8 cellular contexts compared by ENCODE assay signal in genomic region chr5:73312146-73312871, GRCh38.
DNase-seq lines count a peak whose midpoint lies in the region; ATAC-seq and TF ChIP-seq lines count a peak whose summit lies in the region.

No MANE protein-coding gene starts in this region.

- no peak overlapping the region for H4K91ac ChIP-seq in mesenchymal stem cell (ENCODE audit: low read length)

- H3K23ac ChIP-seq in mesenchymal stem cell (ENCODE audit: low read length in 2 of 2), result no peak overlapping the region

- H2AK5ac ChIP-seq in mesenchymal stem cell (ENCODE audit: low read length, severe bottlenecking), result peak overlapping the region; percentile 40

- intact Hi-C loops in CD8-positive, alpha-beta T cell (cut with DNase I, micrococcal nuclease), result loop anchor here in 1 of 2 experiments (2.0 to 5.0 kb wide), 2 partner anchors 138 to 225 kb away; no protein-coding TSS in a partner anchor
- intact Hi-C loops in ascending aorta (cut with DNase I), result loop anchor here (5.0 kb wide), 3 partner anchors 105 to 140 kb away; no protein-coding TSS in a partner anchor

- H3K4me3 ChIP-seq in CD8-positive, alpha-beta T cell (ENCODE audit: low read depth, low read length), result no peak overlapping the region
- H3K4me3 ChIP-seq in Karpas-422 (ENCODE audit: low read length) (no peak overlapping the region), ascending aorta (peak overlapping the region in 1 of 2 donors; percentile 40), mesenchymal stem cell (ENCODE audit: insufficient read depth in 1 of 2, low read depth in 1 of 2, low read length in 2 of 2) (no peak overlapping the region)

- no peak for TF ChIP-seq CTCF in CD8-positive, alpha-beta T cell (IDR thresholded peaks at IDR 0.05)
- TF ChIP-seq CTCF in ascending aorta (IDR thresholded peaks at IDR 0.05) (peak in 1 of 3 experiments; percentile 23), GM20000 (IDR thresholded peaks at IDR 0.05; ENCODE audit: extremely low read depth, missing control alignments) (no peak)

- H3K4me1 Mint-ChIP-seq in CD8-positive, alpha-beta T cell (ENCODE audit: low read depth), result peaks cover 10% of the 10 kb centered on the region

- no peak overlapping the region for H3K27ac ChIP-seq in CD8-positive, alpha-beta T cell (ENCODE audit: low read depth, low read length)
- H3K27ac ChIP-seq in Karpas-422 (ENCODE audit: low read length), result no peak overlapping the region
- peak overlapping the region; percentile 55 to 65 for H3K27ac ChIP-seq in ascending aorta
- peak overlapping the region; percentile 94 for H3K27ac ChIP-seq in mesenchymal stem cell (ENCODE audit: low read length, poor library complexity, severe bottlenecking)

- H3K9me3 Mint-ChIP-seq in CD8-positive, alpha-beta T cell, result no peaks in the 10 kb centered on the region

- H3K27ac Mint-ChIP-seq in CD8-positive, alpha-beta T cell, result no peak overlapping the region

- no peak overlapping the region for H3K4me2 ChIP-seq in Karpas-422 (ENCODE audit: low read depth, low read length, poor library complexity, severe bottlenecking)
- no peak overlapping the region for H3K4me2 ChIP-seq in mesenchymal stem cell (ENCODE audit: low read length, poor library complexity, severe bottlenecking)

- POLR2A ChIA-PET in CD8-positive, alpha-beta T cell (lab: Charles Lee), result no interaction called here

- no peak overlapping the region for H3K4me3 Mint-ChIP-seq in CD8-positive, alpha-beta T cell

- H2BK12ac ChIP-seq in mesenchymal stem cell (ENCODE audit: low read length in 2 of 2), result peak overlapping the region; percentile 17 to 40

- H3K9ac ChIP-seq in Karpas-422 (ENCODE audit: low read length) (no peak overlapping the region), mesenchymal stem cell (ENCODE audit: low read length) (peak overlapping the region; percentile 18)

- ATAC-seq in CD8-positive, alpha-beta T cell, result peak; percentile 57
- ATAC-seq in GM18870 (IDR thresholded peaks at IDR 0.05; ENCODE audit: unreplicated experiment), result no peak

- no peak overlapping the region for H2BK120ac ChIP-seq in mesenchymal stem cell (ENCODE audit: low read depth, low read length)

- H3K4ac ChIP-seq in mesenchymal stem cell (ENCODE audit: low read depth in 1 of 2, low read length in 2 of 2), result peak overlapping the region in 1 of 2 experiments; percentile 6

- no peaks in the 10 kb centered on the region for H3K36me3 ChIP-seq in CD8-positive, alpha-beta T cell (ENCODE audit: insufficient read depth, low read length)
- H3K36me3 ChIP-seq in Karpas-422 (ENCODE audit: insufficient read depth, low read length) (no peaks in the 10 kb centered on the region), ascending aorta (no peaks in the 10 kb centered on the region), mesenchymal stem cell (ENCODE audit: control insufficient read depth in 1 of 2, insufficient read depth in 2 of 2, low read depth in 1 of 2, low read length in 2 of 2) (no peaks in the 10 kb centered on the region)

- peaks cover 11% of the 10 kb centered on the region for H3K27me3 ChIP-seq in CD8-positive, alpha-beta T cell (ENCODE audit: insufficient read depth, low read length)
- no peaks in the 10 kb centered on the region for H3K27me3 ChIP-seq in Karpas-422 (ENCODE audit: low read length)
- no peaks in the 10 kb centered on the region for H3K27me3 ChIP-seq in ascending aorta
- H3K27me3 ChIP-seq in mesenchymal stem cell (ENCODE audit: control insufficient read depth in 1 of 2, insufficient read depth in 1 of 2, low read length in 2 of 2), result peaks cover 0 to 40% of the 10 kb centered on the region in 2 experiments

- H3K36me3 Mint-ChIP-seq in CD8-positive, alpha-beta T cell, result no peaks in the 10 kb centered on the region

- no peak overlapping the region for H2BK15ac ChIP-seq in mesenchymal stem cell (ENCODE audit: low read depth, poor library complexity, severe bottlenecking)

- no peaks in the 10 kb centered on the region for H4K20me1 ChIP-seq in Karpas-422 (ENCODE audit: insufficient read depth, low read depth, low read length)

- CTCF ChIA-PET in CD8-positive, alpha-beta T cell (lab: Charles Lee), result interaction anchor here (1.0 to 1.2 kb wide), 3 partner anchors 139 to 143 kb away, joined by 3 to 4 read pairs (median 3); no protein-coding TSS in a partner anchor

- H3K27me3 Mint-ChIP-seq in CD8-positive, alpha-beta T cell (ENCODE audit: low read depth), result peaks cover 74% of the 10 kb centered on the region

- DNase-seq in CD8-positive, alpha-beta T cell, result peak in 2 of 7 experiments; percentile 12 to 34
- DNase-seq in Karpas-422 (peak; percentile 51), ascending aorta (ENCODE audit: low spot score in 2 of 2) (no peak), mesenchymal stem cell (peak; percentile 93), GM20000 (ENCODE audit: low spot score) (no peak), superior temporal gyrus (ENCODE audit: extremely low spot score) (no peak), cerebellum (ENCODE audit: low spot score) (no peak)

- no peak overlapping the region for H2AFZ ChIP-seq in Karpas-422 (ENCODE audit: low read length)
- H2AFZ ChIP-seq in mesenchymal stem cell (ENCODE audit: low read depth, low read length), result no peak overlapping the region

- H3K9me2 ChIP-seq in Karpas-422 (replicated peaks; ENCODE audit: insufficient read depth, low read length), result no peaks in the 10 kb centered on the region

- no peak overlapping the region for H3K14ac ChIP-seq in mesenchymal stem cell (ENCODE audit: low read length in 2 of 2)

- H3K4me1 ChIP-seq in CD8-positive, alpha-beta T cell (ENCODE audit: insufficient read depth, low read length), result no peaks in the 10 kb centered on the region
- H3K4me1 ChIP-seq in Karpas-422 (ENCODE audit: low read length), result no peaks in the 10 kb centered on the region
- H3K4me1 ChIP-seq in ascending aorta, result peaks cover 0 to 12% of the 10 kb centered on the region in 2 donors
- H3K4me1 ChIP-seq in mesenchymal stem cell (ENCODE audit: control insufficient read depth, insufficient read depth, low read depth, low read length), result peaks cover 22% of the 10 kb centered on the region

- no peaks in the 10 kb centered on the region for H3K79me1 ChIP-seq in mesenchymal stem cell (replicated peaks; ENCODE audit: low read length, poor library complexity, severe bottlenecking)

- peak overlapping the region; percentile 26 to 63 for H3K18ac ChIP-seq in mesenchymal stem cell (ENCODE audit: low read depth in 1 of 2, low read length in 2 of 2)

- H3K79me2 ChIP-seq in Karpas-422 (ENCODE audit: low read length), result no peaks in the 10 kb centered on the region

- peak overlapping the region; percentile 89 for H2BK5ac ChIP-seq in mesenchymal stem cell (ENCODE audit: low read depth, low read length, poor library complexity, severe bottlenecking)

- H3K9me3 ChIP-seq in CD8-positive, alpha-beta T cell (ENCODE audit: low read length), result no peaks in the 10 kb centered on the region
- no peaks in the 10 kb centered on the region for H3K9me3 ChIP-seq in Karpas-422 (ENCODE audit: low read length)
- no peaks in the 10 kb centered on the region for H3K9me3 ChIP-seq in ascending aorta
- no peaks in the 10 kb centered on the region for H3K9me3 ChIP-seq in mesenchymal stem cell (ENCODE audit: control insufficient read depth, low read length)

- no peak overlapping the region for H4K8ac ChIP-seq in mesenchymal stem cell (ENCODE audit: low read length)

- WGBS in mesenchymal stem cell, result 29% methylated on average over 9 of the region's 13 CpGs

Comparison
In these comparisons a context has a peak if more than half of its experiments do, and no peak if none do; other contexts are left out.
1. DNase-seq: peak in Karpas-422 (single experiment) and mesenchymal stem cell (single experiment); none in ascending aorta (0 of 2), GM20000 (single experiment), superior temporal gyrus (single experiment) and cerebellum (single experiment).
2. H3K27ac ChIP-seq: peak in ascending aorta (2 of 2) and mesenchymal stem cell (single experiment); none in CD8-positive, alpha-beta T cell (single experiment) and Karpas-422 (single experiment).